9 cellular contexts compared by ENCODE assay signal in the genomic region with DNA sequence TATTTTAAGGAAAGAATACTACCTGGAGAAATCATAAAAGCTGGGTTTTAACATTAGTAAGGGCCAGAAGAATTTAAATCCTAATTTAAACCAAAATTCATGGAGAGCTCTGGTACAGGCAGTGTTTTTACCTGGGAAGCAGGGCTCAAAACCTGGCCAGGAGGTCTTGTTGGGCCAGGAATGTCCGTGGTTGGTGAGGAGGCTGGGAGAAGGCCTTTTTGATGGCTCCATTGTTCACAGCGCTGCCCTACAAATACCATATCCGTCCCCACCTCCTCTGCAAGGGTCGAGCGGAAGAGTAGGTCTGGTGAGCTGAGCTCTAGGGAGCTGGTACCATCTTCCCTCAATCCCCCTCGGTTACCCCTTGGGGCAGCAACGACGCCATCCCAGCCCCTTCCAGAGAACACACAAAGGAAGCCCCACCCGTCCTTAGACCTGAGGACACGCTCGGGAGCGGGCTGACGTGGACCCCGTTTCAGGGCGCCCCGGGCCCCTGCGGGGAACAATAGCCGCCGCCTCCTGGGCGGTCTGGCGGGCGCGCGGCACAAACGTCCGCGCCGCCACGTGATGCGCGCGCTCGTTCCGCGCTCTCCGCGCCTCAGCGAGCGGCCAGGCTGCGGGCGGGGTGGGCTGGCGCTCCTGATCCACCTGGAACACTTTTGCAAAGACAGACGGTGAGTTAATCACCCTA. TPM values are rescaled to one million over a fixed set of nuclear protein-coding genes. Genes with fewer than 3 reads are reported as not detected.
A peak's percentile ranks its signal among the peaks of the same experiment; 100 is the strongest.
DNase-seq lines count a peak whose midpoint lies in the region; ATAC-seq and TF ChIP-seq lines count a peak whose summit lies in the region.
"Had no signal": no experiment of that assay in that cellular context is flagged by ENCODE, and none has a peak within 500 bp of the region (broad histone marks: within the 10 kb centered on the region; RNA-seq: fewer than 3 reads in every experiment).

No MANE protein-coding gene starts in this region.

- peak overlapping the region; percentile 55 for H3K4me3 ChIP-seq in left ventricle myocardium inferior
- H3K4me3 ChIP-seq in right atrium auricular region: peak overlapping the region in 1 of 2 donors; percentile 31
- H3K4me3 ChIP-seq in WERI-Rb-1 (ENCODE audit: low read depth, low read length): peak overlapping the region; percentile 40
- peak overlapping the region in 1 of 2 donors; percentile 17 for H3K4me3 ChIP-seq in left lung
- peak overlapping the region; percentile 16 to 31 for H3K4me3 ChIP-seq in uterus

- TF ChIP-seq CTCF in left ventricle myocardium inferior (IDR thresholded peaks at IDR 0.05; ENCODE audit: borderline replicate concordance): no peak
- TF ChIP-seq CTCF in right atrium auricular region (IDR thresholded peaks at IDR 0.05): no peak
- TF ChIP-seq CTCF in WERI-Rb-1 (IDR thresholded peaks at IDR 0.05; ENCODE audit: low read depth, low read length): no peak
- no peak for TF ChIP-seq CTCF in left lung (IDR thresholded peaks at IDR 0.05)
- no peak for TF ChIP-seq CTCF in uterus (IDR thresholded peaks at IDR 0.05)

- peak overlapping the region; percentile 30 for H3K27ac ChIP-seq in left ventricle myocardium inferior (replicated peaks)
- H3K27ac ChIP-seq in right atrium auricular region: no peak overlapping the region
- peak overlapping the region; percentile 55 for H3K27ac ChIP-seq in WERI-Rb-1
- H3K27ac ChIP-seq in left lung: no peak overlapping the region
- peak overlapping the region; percentile 76 to 78 for H3K27ac ChIP-seq in uterus

- ATAC-seq in left lung: peak; percentile 47
- ATAC-seq in GM19395 (IDR thresholded peaks at IDR 0.05; ENCODE audit: unreplicated experiment): no peak

- no peak for TF ChIP-seq POLR2A in uterus (IDR thresholded peaks at IDR 0.05)

- peaks cover 100% of the 10 kb centered on the region for H3K27me3 ChIP-seq in left ventricle myocardium inferior (ENCODE audit: low read depth)
- peaks cover 33% of the 10 kb centered on the region in 2 donors for H3K27me3 ChIP-seq in right atrium auricular region
- peaks cover 81% of the 10 kb centered on the region for H3K27me3 ChIP-seq in WERI-Rb-1 (ENCODE audit: insufficient read depth, low read depth, severe bottlenecking)
- H3K27me3 ChIP-seq in left lung: peaks cover 62 to 100% of the 10 kb centered on the region in 2 donors
- H3K27me3 ChIP-seq in uterus: no peaks in the 10 kb centered on the region

- H3K4me1 ChIP-seq in left ventricle myocardium inferior (peaks cover 21% of the 10 kb centered on the region), right atrium auricular region (peaks cover 0 to 15% of the 10 kb centered on the region in 2 donors), left lung (peaks cover 0 to 9% of the 10 kb centered on the region in 2 donors), uterus (no peaks in the 10 kb centered on the region)

- intact Hi-C loops in left ventricle myocardium inferior (cut with micrococcal nuclease) (no loop called here), left lung (cut with DNase I) (no loop called here), uterus (cut with DNase I; ENCODE audit: low total_unique reads) (no loop called here)

- H3K36me3 ChIP-seq in left ventricle myocardium inferior (no peaks in the 10 kb centered on the region), right atrium auricular region (no peaks in the 10 kb centered on the region), WERI-Rb-1 (no peaks in the 10 kb centered on the region), left lung (no peaks in the 10 kb centered on the region), uterus (no peaks in the 10 kb centered on the region)

- H3K9me3 ChIP-seq in left ventricle myocardium inferior (replicated peaks) (no peaks in the 10 kb centered on the region), right atrium auricular region (no peaks in the 10 kb centered on the region), WERI-Rb-1 (ENCODE audit: severe bottlenecking) (peaks cover 3% of the 10 kb centered on the region), left lung (no peaks in the 10 kb centered on the region), uterus (no peaks in the 10 kb centered on the region)

- DNase-seq in left ventricle myocardium inferior: no peak
- no peak for DNase-seq in right atrium auricular region (ENCODE audit: low spot score)
- no peak for DNase-seq in WERI-Rb-1
- DNase-seq in left lung: no peak
- DNase-seq in uterus: no peak
- no peak for DNase-seq in NCI-H226
- no peak for DNase-seq in cortex of kidney (lab: John Stamatoyannopoulos, UW)

RNA-seq across cellular contexts. Expression of a gene that starts 10.7 kb away (rescaled TPM):
- not detected for total RNA-seq in left ventricle myocardium inferior
- not detected for total RNA-seq in right atrium auricular region
- 1 to 10 TPM; 1.9 to 5.9 TPM for total RNA-seq in left lung
- 1 to 10 TPM in 1 of 4 donors, under 1 TPM in 2, not detected in 1; 0.21 to 2.9 (median 0.52) TPM for total RNA-seq in uterus
- total RNA-seq: T-helper 2 cell treated with Interferon-gamma antibody and Interleukin-4, amounts not matched to agents 100 ng/mL and 5 ng/mL, for 36 hours had no signal

RNA-seq across cellular contexts. Expression of a gene that starts 20.6 kb away (rescaled TPM):
- total RNA-seq in left ventricle myocardium inferior (not detected), right atrium auricular region (not detected), left lung (1 to 10 TPM in 1 of 2 donors, not detected in 1; 1.0 TPM), uterus (10 to 100 TPM; 14.7 to 61.2 (median 22.7) TPM)
- total RNA-seq: T-helper 2 cell treated with Interferon-gamma antibody and Interleukin-4, amounts not matched to agents 100 ng/mL and 5 ng/mL, for 36 hours had no signal

RNA-seq across cellular contexts. Expression of a gene that starts 26.4 kb away (rescaled TPM):
- total RNA-seq in left ventricle myocardium inferior: not detected
- total RNA-seq in right atrium auricular region: under 1 TPM in 1 of 2 donors, not detected in 1; 0.52 TPM
- total RNA-seq in left lung: under 1 TPM; 0.17 to 0.68 TPM
- total RNA-seq in uterus: 10 to 100 TPM in 2 of 4 donors, 1 to 10 TPM in 2; 6.8 to 41.6 (median 13.0) TPM
- total RNA-seq: T-helper 2 cell treated with Interferon-gamma antibody and Interleukin-4, amounts not matched to agents 100 ng/mL and 5 ng/mL, for 36 hours had no signal

RNA-seq across cellular contexts. Expression of a gene that starts 48.2 kb away (rescaled TPM):
- total RNA-seq in left ventricle myocardium inferior (0.14 TPM), right atrium auricular region (1 to 10 TPM in 1 of 2 donors, under 1 TPM in 1; 0.55 to 1.1 TPM), left lung (1 to 10 TPM in 1 of 2 donors, under 1 TPM in 1; 0.32 to 2.1 TPM), uterus (10 to 100 TPM; 25.8 to 75.6 (median 48.0) TPM)
- total RNA-seq: T-helper 2 cell treated with Interferon-gamma antibody and Interleukin-4, amounts not matched to agents 100 ng/mL and 5 ng/mL, for 36 hours had no signal

RNA-seq across cellular contexts. Expression of a gene that starts 55.2 kb away (rescaled TPM):
- total RNA-seq in left ventricle myocardium inferior (0.16 TPM), right atrium auricular region (under 1 TPM in 1 of 2 donors, not detected in 1; 0.44 TPM), left lung (1 to 10 TPM in 1 of 2 donors, under 1 TPM in 1; 0.29 to 1.1 TPM), uterus (10 to 100 TPM in 3 of 4 donors, 1 to 10 TPM in 1; 3.8 to 78.1 (median 46.4) TPM)
- total RNA-seq: T-helper 2 cell treated with Interferon-gamma antibody and Interleukin-4, amounts not matched to agents 100 ng/mL and 5 ng/mL, for 36 hours had no signal

Comparison
In these comparisons a context has a peak if more than half of its experiments do, and no peak if none do; other contexts are left out.
1. H3K27ac ChIP-seq: peak in left ventricle myocardium inferior (single experiment), WERI-Rb-1 (single experiment) and uterus (2 of 2); none in right atrium auricular region (0 of 2) and left lung (0 of 2).
2. RNA of a gene that starts 20.6 kb away (total RNA-seq): 14.7 to 61.2 TPM in uterus; 1.0 TPM in left lung, not detected in right atrium auricular region and not detected in left ventricle myocardium inferior (single experiment); every median in the first group is over 4 times any median in the second.